ENCODE assay signal across 23 cellular contexts in the genomic region with DNA sequence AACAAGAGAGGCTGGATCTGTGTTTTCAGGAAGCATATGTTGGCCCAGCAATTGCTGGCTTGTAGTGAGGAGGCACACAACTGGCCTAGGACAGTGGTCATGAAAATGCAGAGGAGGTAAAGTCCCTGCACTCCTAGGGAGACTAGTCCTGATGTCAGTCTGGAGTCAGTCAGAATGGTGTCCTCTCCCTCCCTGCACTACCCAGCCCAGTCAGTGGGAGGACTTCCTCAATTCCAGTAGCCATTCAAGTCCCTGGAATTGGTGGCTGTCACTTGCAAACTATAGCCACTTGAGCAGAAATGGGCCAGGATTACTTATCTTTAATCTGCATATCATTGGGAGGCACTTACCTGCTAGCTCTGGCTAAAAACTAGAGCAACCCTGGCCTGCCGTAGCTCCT. TPM values are rescaled to one million over a fixed set of nuclear protein-coding genes. Genes with fewer than 3 reads are reported as not detected.
DNase-seq lines count a peak whose midpoint lies in the region; ATAC-seq, FAIRE-seq and TF ChIP-seq lines count a peak whose summit lies in the region.
"Had no signal": no experiment of that assay in that cellular context is flagged by ENCODE, and none has a peak within 500 bp of the region (broad histone marks: within the 10 kb centered on the region; RNA-seq: fewer than 3 reads in every experiment).

No MANE protein-coding gene starts in this region.

- H3K4me1 Mint-ChIP-seq in chondrocyte (ENCODE audit: low read depth) (peaks cover 22% of the 10 kb centered on the region), type B pancreatic cell (ENCODE audit: unreplicated experiment) (peaks cover 11% of the 10 kb centered on the region)

- H3K79me2 ChIP-seq in PC-3 (ENCODE audit: low read length): no peaks in the 10 kb centered on the region

- ATAC-seq in A549 (peak; percentile 60 to 76), PC-3 (peak; percentile 24; the same call in 1 of the 2 replicates), GM18858 (IDR thresholded peaks at IDR 0.05; ENCODE audit: unreplicated experiment) (no peak)

- no peaks in the 10 kb centered on the region for H3K27me3 ChIP-seq in PC-3 (ENCODE audit: low read length)
- H3K27me3 ChIP-seq in neuronal stem cell (ENCODE audit: control insufficient read depth in 3 of 3, insufficient read depth in 3 of 3, low read depth in 1 of 3, low read length in 3 of 3): no peaks in the 10 kb centered on the region
- H3K27me3 ChIP-seq: thyroid gland had no signal

- H3K4me1 ChIP-seq in A549 (peaks cover 5% of the 10 kb centered on the region; the same call in 1 of the 3 replicates), PC-3 (ENCODE audit: insufficient read depth, low read length) (no peaks in the 10 kb centered on the region), neuronal stem cell (ENCODE audit: control insufficient read depth in 2 of 2, insufficient read depth in 1 of 2, low read depth in 1 of 2, low read length in 2 of 2) (peaks cover 0 to 8% of the 10 kb centered on the region in 2 donors)

- no peak overlapping the region for H2BK5ac ChIP-seq in neuronal stem cell (ENCODE audit: low read length)

- H3K27ac Mint-ChIP-seq in chondrocyte (ENCODE audit: unreplicated experiment): no peak overlapping the region
- H3K27ac Mint-ChIP-seq in type B pancreatic cell: no peak overlapping the region
- H3K27ac Mint-ChIP-seq: activated CD4-positive, alpha-beta T cell treated with anti-CD3 and anti-CD28 coated beads, Interleukin-2, amount 10 ng/mL, durations not matched to agents 24 days and 14 days; stimulated activated naive B cell treated with anti-CD40 and anti-IgM and Interleukin-4, amounts not matched to agents 10 μg/mL and 1 μg/mL and 100 μg/mL, for 72 hours had no signal

- DNase-seq in A549 (ENCODE audit: low read depth in 1 of 2, low spot score in 1 of 2) (no peak), CD1c-positive myeloid dendritic cell (ENCODE audit: extremely low spot score) (peak; percentile 81), PC-3 (no peak), chondrocyte (ENCODE audit: low spot score) (peak; percentile 4), neuronal stem cell (ENCODE audit: low spot score) (no peak), type B pancreatic cell (ENCODE audit: extremely low spot score, unreplicated experiment) (no peak)
- no peak for DNase-seq in stimulated activated CD4-positive, alpha-beta T cell treated with anti-CD3 and anti-CD28 coated beads, Interleukin-15, amount 100 ng/mL, for 24 hours
- DNase-seq: activated CD4-positive, alpha-beta T cell treated with anti-CD3 and anti-CD28 coated beads, Interleukin-2, amount 10 ng/mL, durations not matched to agents 24 days and 14 days; activated CD8-positive, alpha-beta memory T cell treated with anti-CD3 and anti-CD28 coated beads, Interleukin-2, amount 50 U/mL, for 4 hours; CD4-positive, alpha-beta memory T cell; DMS79 treated with DMSO at 0.1 percent for 48 hours; NCI-H1105 treated with DMSO at 0.1 percent for 48 hours; NCI-H2081; NK-92 treated with Interleukin-12 subunit alpha and Interleukin-12 subunit beta, amount 100 ng/mL, for 24 hours; nucleus accumbens; SK-N-SH; stimulated activated CD4-positive, alpha-beta T cell treated with anti-CD3 and anti-CD28 coated beads, Interleukin-1b, Interleukin-23, amount 100 ng/mL, for 48 hours; stimulated activated naive B cell treated with anti-CD40 and anti-IgM and Interleukin-4, amounts not matched to agents 10 μg/mL and 1 μg/mL and 100 μg/mL, for 72 hours; thyroid gland had no signal

- BruUV-seq in PC-3 (replicated peaks; lab: Mats Ljungman, UMichigan): no TSS peak

- no peak overlapping the region for H3K9ac ChIP-seq in PC-3 (ENCODE audit: low read length)
- no peak overlapping the region for H3K9ac ChIP-seq in neuronal stem cell (ENCODE audit: low read depth, low read length, poor library complexity)
- H3K9ac ChIP-seq: SK-N-SH had no signal

- no peak overlapping the region for H3K14ac ChIP-seq in neuronal stem cell (ENCODE audit: low read length)

- H3K36me3 Mint-ChIP-seq in chondrocyte (ENCODE audit: low read depth) (peaks cover 15% of the 10 kb centered on the region), type B pancreatic cell (peaks cover 20% of the 10 kb centered on the region)

- H3K9me2 ChIP-seq in PC-3 (replicated peaks; ENCODE audit: low read length): no peaks in the 10 kb centered on the region
- H3K9me2 ChIP-seq: SK-N-SH had no signal

- H3K9me3 ChIP-seq in A549 (no peaks in the 10 kb centered on the region), PC-3 (ENCODE audit: low read length) (no peaks in the 10 kb centered on the region), neuronal stem cell (replicated peaks in 1 of 2; ENCODE audit: control insufficient read depth in 2 of 2, insufficient read depth in 1 of 2, low read depth in 1 of 2, low read length in 2 of 2) (peaks cover 0 to 2% of the 10 kb centered on the region in 2 donors)
- H3K9me3 ChIP-seq: SK-N-SH, thyroid gland had no signal

- H3K36me3 ChIP-seq in PC-3 (ENCODE audit: low read depth, low read length): no peaks in the 10 kb centered on the region
- H3K36me3 ChIP-seq in neuronal stem cell (replicated peaks in 1 of 2; ENCODE audit: control insufficient read depth in 2 of 2, insufficient read depth in 2 of 2, low read length in 2 of 2): peaks cover 4 to 27% of the 10 kb centered on the region in 2 donors

- POLR2A ChIA-PET in A549 (lab: Yijun Ruan, JAX): no interaction called here
- POLR2A ChIA-PET in PC-3 (lab: Charles Lee; ENCODE audit: unreplicated experiment): no interaction called here

- no peaks in the 10 kb centered on the region for H4K20me1 ChIP-seq in PC-3 (ENCODE audit: low read length)

- H3K79me1 ChIP-seq in neuronal stem cell (ENCODE audit: low read depth, low read length): peaks cover 1% of the 10 kb centered on the region

- 100% methylated on average over 1 of the region's 1 CpG for WGBS in A549 (ENCODE audit: missing lambda C conversion rate)
- no CpG with 5 or more reads among the region's 1 CpG for WGBS in neuronal stem cell (ENCODE audit: extremely low coverage in 2 of 2, insufficient read length in 2 of 2, insufficient replicate concordance in 1 of 2), 2 donors

- H2AFZ ChIP-seq in PC-3 (ENCODE audit: low read length) (no peak overlapping the region), neuronal stem cell (ENCODE audit: low read length) (no peak overlapping the region)

- H2AK5ac ChIP-seq in neuronal stem cell (ENCODE audit: low read depth, low read length): no peak overlapping the region

- H4K91ac ChIP-seq in neuronal stem cell (ENCODE audit: low read depth, low read length, poor library complexity): no peak overlapping the region

- H4K8ac ChIP-seq in neuronal stem cell (ENCODE audit: low read depth, low read length): no peak overlapping the region

- no peak for TF ChIP-seq EP300 in A549 (IDR thresholded peaks at IDR 0.05)

- H3K4ac ChIP-seq in neuronal stem cell (ENCODE audit: low read length): no peak overlapping the region

- TF ChIP-seq CTCF in A549 (IDR thresholded peaks at IDR 0.05) (no peak), PC-3 (conservative IDR thresholded peaks at IDR 0.05; ENCODE audit: low read depth, low read length) (no peak), chondrocyte (IDR thresholded peaks at IDR 0.05) (no peak), type B pancreatic cell (conservative IDR thresholded peaks at IDR 0.05) (no peak)

- no peaks in the 10 kb centered on the region for H3K27me3 Mint-ChIP-seq in chondrocyte (ENCODE audit: low read depth)
- no peaks in the 10 kb centered on the region for H3K27me3 Mint-ChIP-seq in type B pancreatic cell
- H3K27me3 Mint-ChIP-seq: activated CD4-positive, alpha-beta T cell treated with anti-CD3 and anti-CD28 coated beads, Interleukin-2, amount 10 ng/mL, durations not matched to agents 24 days and 14 days; brain; CD4-positive, alpha-beta memory T cell; stimulated activated naive B cell treated with anti-CD40 and anti-IgM and Interleukin-4, amounts not matched to agents 10 μg/mL and 1 μg/mL and 100 μg/mL, for 72 hours had no signal

- H3K9me3 Mint-ChIP-seq in chondrocyte (ENCODE audit: low read depth) (no peaks in the 10 kb centered on the region), type B pancreatic cell (no peaks in the 10 kb centered on the region)
- H3K9me3 Mint-ChIP-seq: brain; CD4-positive, alpha-beta memory T cell had no signal

- no peak for FAIRE-seq in A549 (lab: Jason Lieb, UNC)
- FAIRE-seq: TTC549 had no signal

- H2BK12ac ChIP-seq in neuronal stem cell (ENCODE audit: low read length): no peak overlapping the region

- no peak overlapping the region for H3K23ac ChIP-seq in neuronal stem cell (ENCODE audit: low read depth, low read length, poor library complexity)

- H3K4me3 ChIP-seq in A549 (no peak overlapping the region), PC-3 (ENCODE audit: low read length) (no peak overlapping the region), neuronal stem cell (ENCODE audit: low read length in 2 of 2) (no peak overlapping the region)
- H3K4me3 ChIP-seq: lung, thyroid gland had no signal

- no peak overlapping the region for H2BK120ac ChIP-seq in neuronal stem cell (ENCODE audit: low read depth, low read length)

- TF ChIP-seq POLR2A in A549 (IDR thresholded peaks at IDR 0.05; ENCODE audit: low read length): no peak

- H3K4me3 Mint-ChIP-seq in chondrocyte (ENCODE audit: unreplicated experiment): no peak overlapping the region
- H3K4me3 Mint-ChIP-seq in type B pancreatic cell: no peak overlapping the region
- H3K4me3 Mint-ChIP-seq: activated CD4-positive, alpha-beta T cell treated with anti-CD3 and anti-CD28 coated beads, Interleukin-2, amount 10 ng/mL, durations not matched to agents 24 days and 14 days; brain; stimulated activated naive B cell treated with anti-CD40 and anti-IgM and Interleukin-4, amounts not matched to agents 10 μg/mL and 1 μg/mL and 100 μg/mL, for 72 hours had no signal

- no peak for TF ChIP-seq RAD21 in A549 (conservative IDR thresholded peaks at IDR 0.05 in 1 of 2, IDR thresholded peaks at IDR 0.05 in 1 of 2)

- no peak overlapping the region for H3K18ac ChIP-seq in neuronal stem cell (ENCODE audit: low read length)

- intact Hi-C loops in PC-3 (cut with micrococcal nuclease): no loop called here

- H2BK15ac ChIP-seq in neuronal stem cell (ENCODE audit: low read length): no peak overlapping the region

- CTCF ChIA-PET in A549 (lab: Yijun Ruan, JAX) (interaction anchor here (0.6 kb wide), 1 partner anchor 641 kb away, joined by 3 read pairs; no protein-coding TSS in a partner anchor), PC-3 (lab: Charles Lee) (no interaction called here)

- H3K27ac ChIP-seq in A549 (no peak overlapping the region), PC-3 (ENCODE audit: low read length) (no peak overlapping the region), neuronal stem cell (replicated peaks; ENCODE audit: low read length) (no peak overlapping the region)
- H3K27ac ChIP-seq: thyroid gland had no signal

- no peak overlapping the region for H3K4me2 ChIP-seq in A549
- H3K4me2 ChIP-seq in PC-3 (ENCODE audit: low read length): no peak overlapping the region
- no peak overlapping the region for H3K4me2 ChIP-seq in neuronal stem cell (ENCODE audit: insufficient read depth, low read length, poor library complexity, severe bottlenecking)
- H3K4me2 ChIP-seq: SK-N-SH had no signal

- H3F3A ChIP-seq in PC-3 (ENCODE audit: low read length, unreplicated experiment): no peaks in the 10 kb centered on the region

RNA-seq across cellular contexts. Expression of a gene that starts 18.6 kb away (rescaled TPM):
- polyA plus RNA-seq in A549 (2011; rRNA removed): 521 and 711 TPM in 2 replicates
- 320 and 532 TPM in 2 replicates for polyA plus RNA-seq in A549 (2012; cell fraction: cytosol; rRNA removed)
- polyA plus RNA-seq in A549 (2012; cell fraction: nucleus; rRNA removed): 98.9 and 237 TPM in 2 replicates
- 534 to 612 TPM (median 540 TPM) in 3 replicates for polyA plus RNA-seq in A549 (2017; fragmentation: RNase III; extraction: RNeasy Plus Mini Kit Qiagen cat#74134 plus additional on column Dnase treatment)
- polyA minus RNA-seq in A549 (2011; rRNA and poly(A)+ RNA removed): 97.1 and 134 TPM in 2 replicates
- 760 and 864 TPM in 2 replicates for total RNA-seq in PC-3 (2014; rRNA removed)
- total RNA-seq in chondrocyte: 148 to 181 TPM (median 149 TPM) in 3 replicates
- 675 TPM for polyA plus RNA-seq in neuronal stem cell (2013, experiment 1 of 2)
- 677 TPM for polyA plus RNA-seq in neuronal stem cell (2013, experiment 2 of 2)
- 212 and 252 TPM in 2 replicates for total RNA-seq in type B pancreatic cell (ENCODE audit: low replicate concordance)

RNA-seq across cellular contexts. Expression of a gene that starts 53.7 kb away (rescaled TPM):
- polyA plus RNA-seq in A549 (2011; rRNA removed) (62.0 and 72.0 TPM in 2 replicates), A549 (2017; fragmentation: RNase III; extraction: RNeasy Plus Mini Kit Qiagen cat#74134 plus additional on column Dnase treatment) (37.7 to 39.6 TPM (median 38.6 TPM) in 3 replicates)
- polyA plus RNA-seq in A549 (2012; cell fraction: cytosol; rRNA removed): 25.4 and 35.3 TPM in 2 replicates
- polyA plus RNA-seq in A549 (2012; cell fraction: nucleus; rRNA removed): 11.8 and 13.0 TPM in 2 replicates
- polyA minus RNA-seq in A549 (2011; rRNA and poly(A)+ RNA removed): 19.3 and 25.1 TPM in 2 replicates
- total RNA-seq in PC-3 (2014; rRNA removed) (58.6 and 77.3 TPM in 2 replicates), chondrocyte (39.3 to 55.2 TPM (median 51.9 TPM) in 3 replicates), type B pancreatic cell (ENCODE audit: low replicate concordance) (67.4 and 73.0 TPM in 2 replicates)
- polyA plus RNA-seq in neuronal stem cell (2013, experiment 1 of 2): 106 TPM
- 110 TPM for polyA plus RNA-seq in neuronal stem cell (2013, experiment 2 of 2)

Comparison
In these comparisons a context has a peak if more than half of its experiments do, and no peak if none do; other contexts are left out.
1. DNase-seq: peak in CD1c-positive myeloid dendritic cell (single experiment) and chondrocyte (single experiment); none in A549 (0 of 2), PC-3 (single experiment), neuronal stem cell (single experiment), stimulated activated CD4-positive, alpha-beta T cell treated with anti-CD3 and anti-CD28 coated beads, Interleukin-15, amount 100 ng/mL, for 24 hours (single experiment) and type B pancreatic cell (single experiment).